Comparison of ENCODE assay signal across 21 cellular contexts in genomic region chr9:115400801-115401200, GRCh38.
A peak's percentile ranks its signal among the peaks of the same experiment; 100 is the strongest.
DNase-seq lines count a peak whose midpoint lies in the region; ATAC-seq and TF ChIP-seq lines count a peak whose summit lies in the region.
"Had no signal": no experiment of that assay in that cellular context is flagged by ENCODE, and none has a peak within 500 bp of the region (broad histone marks: within the 10 kb centered on the region; RNA-seq: fewer than 3 reads in every experiment).

No MANE protein-coding gene starts in this region.

- ATAC-seq in GM19452 (IDR thresholded peaks at IDR 0.05; ENCODE audit: unreplicated experiment) (no peak), right cardiac atrium (no peak), HG02763 (IDR thresholded peaks at IDR 0.05; ENCODE audit: unreplicated experiment) (no peak)
- ATAC-seq: activated CD4-positive, alpha-beta T cell treated with anti-CD3 and anti-CD28 coated beads for 36 hours; HCT116; stimulated activated effector memory CD8-positive, alpha-beta T cell treated with anti-CD3 and anti-CD28 coated beads, Interleukin-12 subunit alpha, Interleukin-12 subunit beta, amount 100 ng/mL, for 72 hours had no signal

- WGBS in mesenchymal stem cell, result 41% methylated on average over 3 of the region's 3 CpGs
- 77% methylated on average over 3 of the region's 3 CpGs for WGBS in right cardiac atrium

- no peak overlapping the region for H3K4me2 ChIP-seq in mesenchymal stem cell (ENCODE audit: low read length, poor library complexity, severe bottlenecking)
- H3K4me2 ChIP-seq: KMS-11 had no signal

- H2BK120ac ChIP-seq in mesenchymal stem cell (ENCODE audit: low read depth, low read length), result no peak overlapping the region

- no peak overlapping the region for H3K23ac ChIP-seq in mesenchymal stem cell (ENCODE audit: low read length in 2 of 2)

- H2BK15ac ChIP-seq in mesenchymal stem cell (ENCODE audit: low read depth, poor library complexity, severe bottlenecking), result no peak overlapping the region

- no peak overlapping the region for H2AK5ac ChIP-seq in mesenchymal stem cell (ENCODE audit: low read length, severe bottlenecking)

- DNase-seq in AG04450 (ENCODE audit: low read depth, low spot score) (peak; percentile 54), HT1080 (ENCODE audit: low read depth) (peak; percentile 17), dedifferentiated amniotic fluid mesenchymal stem cell (ENCODE audit: extremely low spot score) (peak; percentile 53), mesenchymal stem cell (peak; percentile 81), right cardiac atrium (no peak)
- DNase-seq in activated naive CD4-positive, alpha-beta T cell (lab: John Stamatoyannopoulos, UW), result no peak
- DNase-seq: activated CD4-positive, alpha-beta T cell treated with anti-CD3 and anti-CD28 coated beads for 36 hours; activated CD8-positive, alpha-beta memory T cell treated with anti-CD3 and anti-CD28 coated beads, Interleukin-2, amount 50 U/mL, for 4 hours; effector CD4-positive, alpha-beta T cell; GF-D8; NCI-H1436 treated with DMSO at 0.1 percent for 48 hours; NCI-H226; NK-92 treated with Interleukin-12 subunit alpha and Interleukin-12 subunit beta, amount 100 ng/mL, for 24 hours; nucleus accumbens; Right ventricle myocardium superior; thyroid gland had no signal

- H3K4ac ChIP-seq in mesenchymal stem cell (ENCODE audit: low read depth in 1 of 2, low read length in 2 of 2), result no peak overlapping the region

- H4K91ac ChIP-seq in mesenchymal stem cell (ENCODE audit: low read length), result no peak overlapping the region

- intact Hi-C loops in right cardiac atrium (cut with DNase I), result no loop called here

- CTCF ChIA-PET in AG04450 (lab: Charles Lee), result interaction anchor here (0.6 kb wide), 1 partner anchor 366 kb away, joined by 3 read pairs; no protein-coding TSS in a partner anchor

- H3K4me3 ChIP-seq in AG04450 (ENCODE audit: low read depth, low read length) (no peak overlapping the region), mesenchymal stem cell (ENCODE audit: insufficient read depth in 1 of 2, low read depth in 1 of 2, low read length in 2 of 2) (no peak overlapping the region), right cardiac atrium (ENCODE audit: low read length) (no peak overlapping the region)
- H3K4me3 ChIP-seq: thyroid gland had no signal

- peak overlapping the region in 1 of 2 experiments; percentile 4 for H3K18ac ChIP-seq in mesenchymal stem cell (ENCODE audit: low read depth in 1 of 2, low read length in 2 of 2)

- H3K9ac ChIP-seq in mesenchymal stem cell (ENCODE audit: low read length), result peak overlapping the region; percentile 8
- H3K9ac ChIP-seq: KMS-11 had no signal

- peaks cover 6% of the 10 kb centered on the region for H3K4me1 ChIP-seq in mesenchymal stem cell (ENCODE audit: control insufficient read depth, insufficient read depth, low read depth, low read length)
- no peaks in the 10 kb centered on the region for H3K4me1 ChIP-seq in right cardiac atrium (ENCODE audit: control insufficient read depth, insufficient read depth, low read length)
- H3K4me1 ChIP-seq: thyroid gland had no signal

- no peaks in the 10 kb centered on the region for H3K79me1 ChIP-seq in mesenchymal stem cell (replicated peaks; ENCODE audit: low read length, poor library complexity, severe bottlenecking)

- H2AFZ ChIP-seq in mesenchymal stem cell (ENCODE audit: low read depth, low read length), result no peak overlapping the region

- no peak overlapping the region for H2BK12ac ChIP-seq in mesenchymal stem cell (ENCODE audit: low read length in 2 of 2)

- no peak overlapping the region for H2BK5ac ChIP-seq in mesenchymal stem cell (ENCODE audit: low read depth, low read length, poor library complexity, severe bottlenecking)

- H3K9me3 ChIP-seq in AG04450 (ENCODE audit: control insufficient read depth, insufficient read depth, low read length) (no peaks in the 10 kb centered on the region), mesenchymal stem cell (ENCODE audit: control insufficient read depth, low read length) (no peaks in the 10 kb centered on the region), right cardiac atrium (ENCODE audit: control insufficient read depth, low read length) (no peaks in the 10 kb centered on the region)
- H3K9me3 ChIP-seq: thyroid gland had no signal

- H3K27ac ChIP-seq in AG04450 (ENCODE audit: low read depth, low read length) (no peak overlapping the region), mesenchymal stem cell (ENCODE audit: low read length, poor library complexity, severe bottlenecking) (peak overlapping the region; percentile 96), right cardiac atrium (ENCODE audit: low read length) (no peak overlapping the region)
- H3K27ac ChIP-seq: KMS-11, thyroid gland had no signal

- POLR2A ChIA-PET in AG04450 (lab: Yijun Ruan, JAX), result interaction anchor here (0.6 kb wide), 1 partner anchor 181 kb away, joined by 3 read pairs; no protein-coding TSS in a partner anchor

- H4K8ac ChIP-seq in mesenchymal stem cell (ENCODE audit: low read length), result no peak overlapping the region

- no peak for TF ChIP-seq CTCF in AG04450 (IDR thresholded peaks at IDR 0.05; ENCODE audit: low read depth, low read length)

- H3K14ac ChIP-seq in mesenchymal stem cell (ENCODE audit: low read length in 2 of 2), result no peak overlapping the region

- H3K36me3 ChIP-seq in mesenchymal stem cell (ENCODE audit: control insufficient read depth in 1 of 2, insufficient read depth in 2 of 2, low read depth in 1 of 2, low read length in 2 of 2), result no peaks in the 10 kb centered on the region
- H3K36me3 ChIP-seq: thyroid gland had no signal

- H3K27me3 ChIP-seq in AG04450 (ENCODE audit: control insufficient read depth, insufficient read depth, low read length), result no peaks in the 10 kb centered on the region
- H3K27me3 ChIP-seq in mesenchymal stem cell (ENCODE audit: control insufficient read depth in 1 of 2, insufficient read depth in 1 of 2, low read length in 2 of 2), result no peaks in the 10 kb centered on the region
- no peaks in the 10 kb centered on the region for H3K27me3 ChIP-seq in right cardiac atrium (ENCODE audit: control insufficient read depth, insufficient read depth)
- H3K27me3 ChIP-seq: thyroid gland had no signal

Comparison
In these comparisons a context has a peak if more than half of its experiments do, and no peak if none do; other contexts are left out.
1. DNase-seq: peak in AG04450 (single experiment), HT1080 (single experiment), dedifferentiated amniotic fluid mesenchymal stem cell (single experiment) and mesenchymal stem cell (single experiment); none in right cardiac atrium (0 of 3) and activated naive CD4-positive, alpha-beta T cell (0 of 4).